Comparison of ENCODE assay signal across 1 cellular context in genomic region chr4:173494013-173494970, GRCh38.
TF ChIP-seq lines count a peak whose summit lies in the region.

No MANE protein-coding gene starts in this region.

TF ChIP-seq in H1, 55 proteins besides CTCF, POLR2A, EP300 and RAD21 (continued from another document):
- TF ChIP-seq RNF2 (IDR thresholded peaks at IDR 0.05; ENCODE audit: borderline replicate concordance, low read depth, low read length, missing control alignments, poor library complexity, severe bottlenecking) (no peak), NANOG (IDR thresholded peaks at IDR 0.05; ENCODE audit: insufficient read depth, low read depth, low read length, poor library complexity, severe bottlenecking) (peak; percentile 10), JUND (IDR thresholded peaks at IDR 0.05; ENCODE audit: low read length) (0 out of 2 replicates have a peak, but pooled peaks have one; percentile 11), TEAD4 (IDR thresholded peaks at IDR 0.05; ENCODE audit: low read depth, low read length) (no peak), BACH1 (IDR thresholded peaks at IDR 0.05; ENCODE audit: low read length) (no peak), ZNF274 (IDR thresholded peaks at IDR 0.05; ENCODE audit: borderline replicate concordance, extremely low read depth, low read length) (no peak), SP1 (IDR thresholded peaks at IDR 0.05; ENCODE audit: low read depth, low read length) (no peak), KDM4A (IDR thresholded peaks at IDR 0.05; ENCODE audit: low read depth, low read length, severe bottlenecking) (peak; percentile 39), MAX (IDR thresholded peaks at IDR 0.05) (peak; percentile 54; the same call in 1 of the 2 replicates), TBP (IDR thresholded peaks at IDR 0.05; ENCODE audit: low read depth, low read length) (peak; percentile 39; the same call in 1 of the 2 replicates), HDAC2 (IDR thresholded peaks at IDR 0.05; ENCODE audit: borderline replicate concordance in 1 of 2, low read depth in 2 of 2, low read length in 2 of 2) (0 out of 4 replicates have a peak, but pooled peaks of 1 of the 2 experiments have one; percentile 38), EZH2 (IDR thresholded peaks at IDR 0.05; ENCODE audit: low read depth, low read length, severe bottlenecking) (peak; percentile 44), EGR1 (IDR thresholded peaks at IDR 0.05; ENCODE audit: borderline replicate concordance, low read depth, low read length) (no peak), YY1 (IDR thresholded peaks at IDR 0.05; ENCODE audit: low read depth, low read length) (peak; percentile 40; the same call in 1 of the 2 replicates), SP2 (IDR thresholded peaks at IDR 0.05; ENCODE audit: low read length) (no peak)
